Comparison of ENCODE assay signal across 19 cellular contexts in genomic region chr10:97842658-97843295, GRCh38. TPM values are rescaled to one million over a fixed set of nuclear protein-coding genes. Genes with fewer than 3 reads are reported as not detected.
DNase-seq lines count a peak whose midpoint lies in the region; ATAC-seq and TF ChIP-seq lines count a peak whose summit lies in the region.
"Had no signal": no experiment of that assay in that cellular context is flagged by ENCODE, and none has a peak within 500 bp of the region (broad histone marks: within the 10 kb centered on the region; RNA-seq: fewer than 3 reads in every experiment).

No MANE protein-coding gene starts in this region.

- H3K4me3 Mint-ChIP-seq in activated naive CD8-positive, alpha-beta T cell treated with anti-CD3 and anti-CD28 coated beads for 36 hours = no peak overlapping the region
- H3K4me3 Mint-ChIP-seq: B cell; central memory CD8-positive, alpha-beta T cell; effector memory CD8-positive, alpha-beta T cell had no signal

- no peak for ATAC-seq in GM21737 (IDR thresholded peaks at IDR 0.05; ENCODE audit: unreplicated experiment)
- ATAC-seq in heart left ventricle = no peak
- ATAC-seq: effector memory CD8-positive, alpha-beta T cell had no signal

- H3K4me1 ChIP-seq in BLaER1 (peaks cover 29% of the 10 kb centered on the region), heart left ventricle (peaks cover 0 to 11% (median 3%) of the 10 kb centered on the region in 12 donors), ascending aorta (peaks cover 0 to 3% of the 10 kb centered on the region in 2 donors)
- H3K4me1 ChIP-seq: testis had no signal

- peak; percentile 72 for DNase-seq in H4 (ENCODE audit: low spot score)
- peak; percentile 34 for DNase-seq in OCI-M1 (lab: John Stamatoyannopoulos, UW)
- DNase-seq in fibroblast of pulmonary artery (ENCODE audit: low read depth) = peak; percentile 5
- no peak for DNase-seq in activated naive CD8-positive, alpha-beta T cell treated with anti-CD3 and anti-CD28 coated beads for 36 hours
- no peak for DNase-seq in heart left ventricle
- no peak for DNase-seq in ascending aorta (ENCODE audit: low spot score in 2 of 2)
- DNase-seq: effector memory CD8-positive, alpha-beta T cell; left ventricle myocardium inferior; NCI-H1417 treated with DMSO at 0.1 percent for 48 hours; PC-9; stimulated activated CD4-positive, alpha-beta T cell treated with anti-CD3 and anti-CD28 coated beads, Interleukin-4, amount 100 ng/mL, for 24 hours; stimulated activated CD8-positive, alpha-beta memory T cell treated with anti-CD3 and anti-CD28 coated beads, Interleukin-4, amount 100 ng/mL, for 48 hours; testis had no signal

- no peaks in the 10 kb centered on the region; the same call in 1 of the 2 replicates for H4K20me1 ChIP-seq in BLaER1

- peaks cover 4% of the 10 kb centered on the region for H3K27me3 Mint-ChIP-seq in activated naive CD8-positive, alpha-beta T cell treated with anti-CD3 and anti-CD28 coated beads for 36 hours
- H3K27me3 Mint-ChIP-seq: central memory CD8-positive, alpha-beta T cell; effector memory CD8-positive, alpha-beta T cell had no signal

- no peak for TF ChIP-seq CTCF in fibroblast of pulmonary artery (IDR thresholded peaks at IDR 0.05; ENCODE audit: low read length, missing control alignments)
- no peak for TF ChIP-seq CTCF in heart left ventricle (IDR thresholded peaks at IDR 0.05)
- TF ChIP-seq CTCF in ascending aorta (IDR thresholded peaks at IDR 0.05) = no peak

- H3K36me3 Mint-ChIP-seq in activated naive CD8-positive, alpha-beta T cell treated with anti-CD3 and anti-CD28 coated beads for 36 hours = no peaks in the 10 kb centered on the region

- H3K4me3 ChIP-seq in BLaER1 = no peak overlapping the region
- H3K4me3 ChIP-seq in fibroblast of pulmonary artery (replicated peaks; ENCODE audit: low read depth, low read length) = no peak overlapping the region
- no peak overlapping the region for H3K4me3 ChIP-seq in heart left ventricle
- H3K4me3 ChIP-seq in ascending aorta = no peak overlapping the region
- H3K4me3 ChIP-seq: left ventricle myocardium inferior, PC-9, testis had no signal

- no peaks in the 10 kb centered on the region for H3K27me3 ChIP-seq in BLaER1
- peaks cover 0 to 10% (median 0%) of the 10 kb centered on the region in 9 donors for H3K27me3 ChIP-seq in heart left ventricle
- H3K27me3 ChIP-seq in ascending aorta = no peaks in the 10 kb centered on the region
- H3K27me3 ChIP-seq: testis had no signal

- no peaks in the 10 kb centered on the region; the same call in 1 of the 2 replicates for H3K9me3 ChIP-seq in BLaER1
- no peaks in the 10 kb centered on the region for H3K9me3 ChIP-seq in heart left ventricle
- H3K9me3 ChIP-seq in ascending aorta = no peaks in the 10 kb centered on the region
- H3K9me3 ChIP-seq: left ventricle myocardium inferior, testis had no signal

- H3K36me3 ChIP-seq in BLaER1 (no peaks in the 10 kb centered on the region), heart left ventricle (no peaks in the 10 kb centered on the region), ascending aorta (no peaks in the 10 kb centered on the region)
- H3K36me3 ChIP-seq: left ventricle myocardium inferior had no signal

- no peak for TF ChIP-seq POLR2A in heart left ventricle (IDR thresholded peaks at IDR 0.05)

- H3K9ac ChIP-seq in BLaER1 = no peak overlapping the region

- H3K4me1 Mint-ChIP-seq in activated naive CD8-positive, alpha-beta T cell treated with anti-CD3 and anti-CD28 coated beads for 36 hours = peaks cover 14% of the 10 kb centered on the region
- H3K4me1 Mint-ChIP-seq: B cell had no signal

- WGBS in heart left ventricle, 4 donors = 51 to 65% (median 60%) methylated on average over 7 of the region's 7 CpGs

- no peak overlapping the region for H3K27ac ChIP-seq in BLaER1
- H3K27ac ChIP-seq in heart left ventricle = no peak overlapping the region
- no peak overlapping the region for H3K27ac ChIP-seq in ascending aorta
- H3K27ac ChIP-seq: HL-60, left ventricle myocardium inferior, PC-9, testis had no signal

- H3K9me3 Mint-ChIP-seq in activated naive CD8-positive, alpha-beta T cell treated with anti-CD3 and anti-CD28 coated beads for 36 hours = peaks cover 2% of the 10 kb centered on the region
- H3K9me3 Mint-ChIP-seq: activated T-helper 2 cell treated with anti-CD3 and anti-CD28 coated beads, Interferon-gamma antibody, Interleukin-2, Interleukin-4, amounts not matched to agents 10 μg/mL and 5 μg/mL and 100 μg/mL, durations not matched to agents 14 hours and 24 hours and 36 hours; central memory CD8-positive, alpha-beta T cell; effector memory CD8-positive, alpha-beta T cell had no signal

- peak overlapping the region; percentile 73 for H3K4me2 ChIP-seq in BLaER1
- H3K4me2 ChIP-seq: PC-9 had no signal

- intact Hi-C loops in heart left ventricle (cut with DNase I) (no loop called here), ascending aorta (cut with DNase I) (no loop called here)

- H3K27ac Mint-ChIP-seq in activated naive CD8-positive, alpha-beta T cell treated with anti-CD3 and anti-CD28 coated beads for 36 hours = no peak overlapping the region
- H3K27ac Mint-ChIP-seq: activated T-helper 2 cell treated with anti-CD3 and anti-CD28 coated beads, Interferon-gamma antibody, Interleukin-2, Interleukin-4, amounts not matched to agents 10 μg/mL and 5 μg/mL and 100 μg/mL, durations not matched to agents 14 hours and 24 hours and 36 hours; B cell had no signal

RNA-seq across cellular contexts. Expression of gene GOLGA7B, which starts 6.9 kb away (rescaled TPM):
- 0.04 and 0.08 TPM in 2 replicates for total RNA-seq in H4 (2014; rRNA removed; shearing (Covaris generic))
- under 1 TPM; 0.80 to 0.90 TPM for total RNA-seq in activated naive CD8-positive, alpha-beta T cell treated with anti-CD3 and anti-CD28 coated beads for 36 hours
- total RNA-seq in heart left ventricle (1 to 10 TPM in 1 of 9 donors, under 1 TPM in 7, not detected in 1; 0.06 to 1.1 (median 0.16) TPM), ascending aorta (0.11 TPM)
- polyA plus RNA-seq in heart left ventricle = under 1 TPM; 0.11 to 0.19 TPM
- total RNA-seq: B cell had no signal

Comparison
In these comparisons a context has a peak if more than half of its experiments do, and no peak if none do; other contexts are left out.
1. DNase-seq: peak in H4 (single experiment), OCI-M1 (single experiment) and fibroblast of pulmonary artery (single experiment); none in activated naive CD8-positive, alpha-beta T cell treated with anti-CD3 and anti-CD28 coated beads for 36 hours (single experiment), heart left ventricle (0 of 5) and ascending aorta (0 of 2).